ENCODE assay signal across 15 cellular contexts in genomic region chr2:79994915-79995419, GRCh38.
DNase-seq lines count a peak whose midpoint lies in the region; ATAC-seq and TF ChIP-seq lines count a peak whose summit lies in the region.
"Had no signal": no experiment of that assay in that cellular context is flagged by ENCODE, and none has a peak within 500 bp of the region (broad histone marks: within the 10 kb centered on the region; RNA-seq: fewer than 3 reads in every experiment).

No MANE protein-coding gene starts in this region.

- H3K27me3 ChIP-seq in dorsolateral prefrontal cortex = no peaks in the 10 kb centered on the region
- no peaks in the 10 kb centered on the region for H3K27me3 ChIP-seq in prostate gland (replicated peaks; ENCODE audit: insufficient read depth)
- H3K27me3 ChIP-seq: Peyer's patch, SJSA1 had no signal

- no peaks in the 10 kb centered on the region for H3K4me1 ChIP-seq in prostate gland (replicated peaks)
- H3K4me1 ChIP-seq: Peyer's patch had no signal

- DNase-seq in AG08396 (ENCODE audit: low spot score) (peak; percentile 8), EH (ENCODE audit: low read depth) (peak; percentile 53), NCI-H69 (lab: John Stamatoyannopoulos, UW) (peak; percentile 54), kidney tubule cell (ENCODE audit: low spot score) (peak; percentile 44), dorsolateral prefrontal cortex (no peak), prostate gland (ENCODE audit: low spot score) (no peak)
- DNase-seq: COR-L47, GOT3, NCI-H1436, NCI-H1930, NCI-H2171, NCI-H526, Peyer's patch had no signal

- no peak for TF ChIP-seq POLR2A in prostate gland (IDR thresholded peaks at IDR 0.05)

- no peaks in the 10 kb centered on the region for H3K9me3 ChIP-seq in prostate gland
- H3K9me3 ChIP-seq: Peyer's patch, SJSA1 had no signal

- no peaks in the 10 kb centered on the region for H3K36me3 ChIP-seq in prostate gland
- H3K36me3 ChIP-seq: Peyer's patch, SJSA1 had no signal

- TF ChIP-seq CTCF in dorsolateral prefrontal cortex (IDR thresholded peaks at IDR 0.05 in 54 of 56, conservative IDR thresholded peaks at IDR 0.05 in 2 of 56; ENCODE audit: low read depth in 1 of 56, partially characterized antibody in 56 of 56) (no peak), prostate gland (IDR thresholded peaks at IDR 0.05) (no peak)

- H3K4me3 ChIP-seq in dorsolateral prefrontal cortex (no peak overlapping the region), prostate gland (no peak overlapping the region)
- H3K4me3 ChIP-seq: Peyer's patch, SJSA1 had no signal

- intact Hi-C loops in dorsolateral prefrontal cortex (cut with DNase I) (loop anchor here in 1 of 2 donors (10.0 kb wide), 1 partner anchor 60 kb away; no protein-coding TSS in a partner anchor), prostate gland (cut with DNase I) (no loop called here)

- ATAC-seq in HG03565 (IDR thresholded peaks at IDR 0.05; ENCODE audit: unreplicated experiment) = no peak

- H3K27ac ChIP-seq in dorsolateral prefrontal cortex = no peak overlapping the region
- H3K27ac ChIP-seq in prostate gland = no peak overlapping the region
- H3K27ac ChIP-seq: Peyer's patch, SJSA1 had no signal

Comparison
In these comparisons a context has a peak if more than half of its experiments do, and no peak if none do; other contexts are left out.
1. DNase-seq: peak in AG08396 (single experiment), EH (single experiment), NCI-H69 (single experiment) and kidney tubule cell (single experiment); none in dorsolateral prefrontal cortex (0 of 10) and prostate gland (single experiment).